ENCODE assay signal across 13 cellular contexts in the genomic region with DNA sequence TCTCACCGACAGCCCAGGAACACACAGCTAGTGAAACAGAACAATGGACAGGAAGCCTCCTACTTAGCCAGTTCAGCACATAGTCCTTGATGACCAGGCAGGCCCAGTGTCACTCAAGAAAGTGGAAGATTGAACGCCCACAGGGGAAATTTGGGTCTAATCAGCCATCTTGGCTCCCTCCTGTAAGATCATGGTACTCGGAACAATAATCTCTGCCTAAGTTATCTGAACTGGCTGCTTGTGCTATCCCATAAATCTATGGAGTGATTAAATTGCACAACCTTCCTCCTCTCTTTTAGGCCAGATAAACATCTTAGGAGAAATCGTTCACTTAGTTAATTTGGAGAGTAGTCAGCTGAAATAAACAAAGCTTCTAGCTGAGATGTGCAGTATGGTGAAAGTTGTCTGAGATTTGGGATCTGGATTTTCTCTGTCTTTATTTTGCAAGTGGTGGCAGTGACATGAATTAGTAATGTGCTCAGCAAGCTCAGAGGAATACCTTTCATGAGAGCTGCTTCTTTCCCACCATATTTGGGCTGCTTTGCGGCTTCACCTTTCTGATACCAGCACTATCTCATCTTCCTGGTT.
DNase-seq lines count a peak whose midpoint lies in the region; ATAC-seq, FAIRE-seq and TF ChIP-seq lines count a peak whose summit lies in the region.
"Had no signal": no experiment of that assay in that cellular context is flagged by ENCODE, and none has a peak within 500 bp of the region (broad histone marks: within the 10 kb centered on the region; RNA-seq: fewer than 3 reads in every experiment).

No MANE protein-coding gene starts in this region.

- H3K23ac ChIP-seq in mesenchymal stem cell (ENCODE audit: low read length in 2 of 2), result no peak overlapping the region

- H3K4ac ChIP-seq in mesenchymal stem cell (ENCODE audit: low read depth in 1 of 2, low read length in 2 of 2), result no peak overlapping the region

- no peak overlapping the region for H3K4me3 Mint-ChIP-seq in activated T-cell treated with anti-CD3 and anti-CD28 coated beads, Interleukin-2, amount 50 U/mL, for 72 hours

- H3K4me1 ChIP-seq in mesenchymal stem cell (ENCODE audit: control insufficient read depth, insufficient read depth, low read depth, low read length) (no peaks in the 10 kb centered on the region), stomach (peaks cover 8 to 59% (median 33%) of the 10 kb centered on the region in 4 donors)

- H3K9me3 ChIP-seq in mesenchymal stem cell (ENCODE audit: control insufficient read depth, low read length), result no peaks in the 10 kb centered on the region
- no peaks in the 10 kb centered on the region for H3K9me3 ChIP-seq in stomach

- H4K8ac ChIP-seq in mesenchymal stem cell (ENCODE audit: low read length), result peak overlapping the region; percentile 52

- no peak overlapping the region for H3K4me2 ChIP-seq in mesenchymal stem cell (ENCODE audit: low read length, poor library complexity, severe bottlenecking)

- no peaks in the 10 kb centered on the region for H3K27me3 Mint-ChIP-seq in activated T-cell treated with anti-CD3 and anti-CD28 coated beads, Interleukin-2, amount 50 U/mL, for 72 hours (ENCODE audit: low read depth)

- H3K27me3 ChIP-seq in mesenchymal stem cell (ENCODE audit: control insufficient read depth in 1 of 2, insufficient read depth in 1 of 2, low read length in 2 of 2) (no peaks in the 10 kb centered on the region), stomach (no peaks in the 10 kb centered on the region)

- FAIRE-seq in RCC 7860 (lab: Jason Lieb, UNC), result no peak
- FAIRE-seq: bronchial epithelial cell, GM12878 had no signal

- intact Hi-C loops in stomach (cut with DNase I; ENCODE audit: low total_unique reads), result no loop called here

- peak overlapping the region; percentile 66 to 67 for H3K18ac ChIP-seq in mesenchymal stem cell (ENCODE audit: low read depth in 1 of 2, low read length in 2 of 2)

- no peaks in the 10 kb centered on the region for H3K9me3 Mint-ChIP-seq in activated T-cell treated with anti-CD3 and anti-CD28 coated beads, Interleukin-2, amount 50 U/mL, for 72 hours

- no peaks in the 10 kb centered on the region for H3K4me1 Mint-ChIP-seq in activated T-cell treated with anti-CD3 and anti-CD28 coated beads, Interleukin-2, amount 50 U/mL, for 72 hours (ENCODE audit: low read depth)

- no peak overlapping the region for H4K91ac ChIP-seq in mesenchymal stem cell (ENCODE audit: low read length)

- H3K27ac ChIP-seq in mesenchymal stem cell (ENCODE audit: low read length, poor library complexity, severe bottlenecking) (peak overlapping the region; percentile 23), stomach (peak overlapping the region; percentile 37 to 85 (median 73))

- H2BK5ac ChIP-seq in mesenchymal stem cell (ENCODE audit: low read depth, low read length, poor library complexity, severe bottlenecking), result no peak overlapping the region

- no peak for TF ChIP-seq EP300 in stomach (IDR thresholded peaks at IDR 0.05)

- TF ChIP-seq CTCF in stomach (IDR thresholded peaks at IDR 0.05), result no peak

- peak overlapping the region; percentile 7 to 79 for H2BK12ac ChIP-seq in mesenchymal stem cell (ENCODE audit: low read length in 2 of 2)

- peak overlapping the region; percentile 37 for H2BK120ac ChIP-seq in mesenchymal stem cell (ENCODE audit: low read depth, low read length)

- no peak overlapping the region for H3K14ac ChIP-seq in mesenchymal stem cell (ENCODE audit: low read length in 2 of 2)

- peaks cover 0 to 1% of the 10 kb centered on the region in 2 donors for H3K36me3 Mint-ChIP-seq in activated T-cell treated with anti-CD3 and anti-CD28 coated beads, Interleukin-2, amount 50 U/mL, for 72 hours (ENCODE audit: insufficient read depth in 2 of 2)

- no peaks in the 10 kb centered on the region for H3K79me1 ChIP-seq in mesenchymal stem cell (replicated peaks; ENCODE audit: low read length, poor library complexity, severe bottlenecking)

- peaks cover 0 to 5% of the 10 kb centered on the region in 2 experiments for H3K36me3 ChIP-seq in mesenchymal stem cell (ENCODE audit: control insufficient read depth in 1 of 2, insufficient read depth in 2 of 2, low read depth in 1 of 2, low read length in 2 of 2)
- no peaks in the 10 kb centered on the region for H3K36me3 ChIP-seq in stomach

- WGBS in mesenchymal stem cell, result 38% methylated on average over 4 of the region's 5 CpGs
- WGBS in stomach, 5 donors, result 57 to 76% (median 67%) methylated on average over 5 of the region's 5 CpGs

- H3K27ac Mint-ChIP-seq in activated T-cell treated with anti-CD3 and anti-CD28 coated beads, Interleukin-2, amount 50 U/mL, for 72 hours, result no peak overlapping the region

- no peak overlapping the region for H2AK5ac ChIP-seq in mesenchymal stem cell (ENCODE audit: low read length, severe bottlenecking)

- peak; percentile 70 for ATAC-seq in SK-N-SH treated with all-trans-retinoic acid at 6 μM for 48 hours
- ATAC-seq in HG03342 (IDR thresholded peaks at IDR 0.05; ENCODE audit: unreplicated experiment), result no peak
- no peak for ATAC-seq in activated T-cell treated with anti-CD3 and anti-CD28 coated beads, Interleukin-2, amount 50 U/mL, for 72 hours (replicated peaks in 1 of 2)
- ATAC-seq: GM12878 had no signal

- H2AFZ ChIP-seq in mesenchymal stem cell (ENCODE audit: low read depth, low read length), result no peak overlapping the region

- TF ChIP-seq POLR2A in stomach (IDR thresholded peaks at IDR 0.05), result no peak

- H3K4me3 ChIP-seq in mesenchymal stem cell (ENCODE audit: insufficient read depth in 1 of 2, low read depth in 1 of 2, low read length in 2 of 2) (peak overlapping the region in 1 of 2 experiments; percentile 39), stomach (no peak overlapping the region)
- H3K4me3 ChIP-seq: GM12878 had no signal

- H3K9ac ChIP-seq in mesenchymal stem cell (ENCODE audit: low read length), result peak overlapping the region; percentile 51

- DNase-seq in fibroblast of peridontal ligament (ENCODE audit: extremely low read depth) (peak; percentile 28), mesenchymal stem cell (peak; percentile 88), stomach (no peak), RCC 7860 (ENCODE audit: low spot score) (no peak), GDM1 (lab: John Stamatoyannopoulos, UW) (no peak)
- DNase-seq in activated T-cell treated with anti-CD3 and anti-CD28 coated beads, Interleukin-2, amount 50 U/mL, for 72 hours, result no peak
- DNase-seq: activated CD4-positive, CD25-positive, alpha-beta regulatory T cell treated with anti-CD3 and anti-CD28 coated beads, Interleukin-2, amount 50 U/mL, for 72 hours; AML-193; stimulated activated CD4-positive, alpha-beta T cell treated with anti-CD3 and anti-CD28 coated beads, Interleukin-1b, Interleukin-23, amount 100 ng/mL, for 48 hours had no signal

- H2BK15ac ChIP-seq in mesenchymal stem cell (ENCODE audit: low read depth, poor library complexity, severe bottlenecking), result no peak overlapping the region

TF ChIP-seq in SK-N-SH treated with all-trans-retinoic acid at 6 μM for 48 hours, 23 proteins besides CTCF, POLR2A, EP300 and RAD21:
- peak; percentile 18; the same call in 1 of the 2 replicates for TF ChIP-seq PPARA (CRISPR knock-in tag; IDR thresholded peaks at IDR 0.05; ENCODE audit: borderline replicate concordance)
- peak; percentile 80 for TF ChIP-seq ISL1 (CRISPR knock-in tag; IDR thresholded peaks at IDR 0.05)
- TF ChIP-seq, protein P1, sequence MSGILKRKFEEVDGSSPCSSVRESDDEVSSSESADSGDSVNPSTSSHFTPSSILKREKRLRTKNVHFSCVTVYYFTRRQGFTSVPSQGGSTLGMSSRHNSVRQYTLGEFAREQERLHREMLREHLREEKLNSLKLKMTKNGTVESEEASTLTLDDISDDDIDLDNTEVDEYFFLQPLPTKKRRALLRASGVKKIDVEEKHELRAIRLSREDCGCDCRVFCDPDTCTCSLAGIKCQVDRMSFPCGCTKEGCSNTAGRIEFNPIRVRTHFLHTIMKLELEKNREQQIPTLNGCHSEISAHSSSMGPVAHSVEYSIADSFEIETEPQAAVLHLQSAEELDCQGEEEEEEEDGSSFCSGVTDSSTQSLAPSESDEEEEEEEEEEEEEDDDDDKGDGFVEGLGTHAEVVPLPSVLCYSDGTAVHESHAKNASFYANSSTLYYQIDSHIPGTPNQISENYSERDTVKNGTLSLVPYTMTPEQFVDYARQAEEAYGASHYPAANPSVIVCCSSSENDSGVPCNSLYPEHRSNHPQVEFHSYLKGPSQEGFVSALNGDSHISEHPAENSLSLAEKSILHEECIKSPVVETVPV (CRISPR knock-in tag; IDR thresholded peaks at IDR 0.05), result 0 out of 2 replicates have a peak, but pooled peaks have one; percentile 38
- no peak for TF ChIP-seq ZNF70 (CRISPR knock-in tag; IDR thresholded peaks at IDR 0.05)
TF ChIP-seq in SK-N-SH treated with all-trans-retinoic acid at 6 μM for 48 hours: peak in this region for 3.

Comparison
In these comparisons a context has a peak if more than half of its experiments do, and no peak if none do; other contexts are left out.
1. DNase-seq: peak in fibroblast of peridontal ligament (single experiment) and mesenchymal stem cell (single experiment); none in stomach (single experiment), RCC 7860 (single experiment), GDM1 (single experiment) and activated T-cell treated with anti-CD3 and anti-CD28 coated beads, Interleukin-2, amount 50 U/mL, for 72 hours (0 of 2).